ENCODE assay signal across 1 cellular context in genomic region chr18:70205421-70206397, GRCh38.
TF ChIP-seq lines count a peak whose summit lies in the region.

Gene RTTN, minus strand, starts transcription at chr18:70205687. Its CDS starts 29 bp downstream, at chr18:70205658.

TF ChIP-seq in GM12878, 131 proteins besides CTCF, POLR2A, EP300 and RAD21 (continued from another document and continues in another):
- no peak; the same call in 1 of the 2 replicates for TF ChIP-seq ATF2 (IDR thresholded peaks at IDR 0.05; ENCODE audit: low read length)
- peak; percentile 89 for TF ChIP-seq CBX5 (IDR thresholded peaks at IDR 0.05; ENCODE audit: low read depth)
- no peak; the same call in 1 of the 2 replicates for TF ChIP-seq RFX5 (IDR thresholded peaks at IDR 0.05; ENCODE audit: low read depth, low read length)
- peak; percentile 58 for TF ChIP-seq EED (IDR thresholded peaks at IDR 0.05; ENCODE audit: low read depth)
- TF ChIP-seq NR2F1 (conservative IDR thresholded peaks at IDR 0.05): no peak
- TF ChIP-seq SIN3A (IDR thresholded peaks at IDR 0.05; ENCODE audit: low read depth, low read length): peak; percentile 98
- no peak for TF ChIP-seq BCL11A (IDR thresholded peaks at IDR 0.05; ENCODE audit: low read depth, low read length)
- TF ChIP-seq REST (IDR thresholded peaks at IDR 0.05; ENCODE audit: low read depth, low read length): no peak
- TF ChIP-seq YBX1 (IDR thresholded peaks at IDR 0.05): no peak
- TF ChIP-seq SUPT20H (IDR thresholded peaks at IDR 0.05; ENCODE audit: borderline replicate concordance, control insufficient read depth, low read depth, low read length): no peak
- TF ChIP-seq PML (IDR thresholded peaks at IDR 0.05; ENCODE audit: low read length): peak; percentile 60; the same call in 1 of the 2 replicates
- TF ChIP-seq IKZF1 (conservative IDR thresholded peaks at IDR 0.05): peak; percentile 97
- TF ChIP-seq ASH2L (IDR thresholded peaks at IDR 0.05; ENCODE audit: borderline replicate concordance, low read depth): no peak
- TF ChIP-seq MLLT1 (IDR thresholded peaks at IDR 0.05): peak; percentile 84
- TF ChIP-seq BMI1 (IDR thresholded peaks at IDR 0.05; ENCODE audit: borderline replicate concordance): no peak
- peak; percentile 36 to 51; a peak in 3 of 4 replicates for TF ChIP-seq BHLHE40 (IDR thresholded peaks at IDR 0.05; ENCODE audit: borderline replicate concordance in 1 of 2, low read depth in 2 of 2, low read length in 1 of 2)
- TF ChIP-seq CEBPB (IDR thresholded peaks at IDR 0.05; ENCODE audit: borderline replicate concordance in 1 of 2, low read depth in 2 of 2, low read length in 2 of 2): no peak
- TF ChIP-seq ZBTB40 (IDR thresholded peaks at IDR 0.05; ENCODE audit: borderline replicate concordance): peak; percentile 99
- TF ChIP-seq MTA2 (IDR thresholded peaks at IDR 0.05; ENCODE audit: low read depth): peak; percentile 53; the same call in 1 of the 2 replicates
- no peak for TF ChIP-seq ZNF687 (IDR thresholded peaks at IDR 0.05)
- 0 out of 2 replicates have a peak, but pooled peaks have one; percentile 4 for TF ChIP-seq IRF3 (IDR thresholded peaks at IDR 0.05)
- no peak for TF ChIP-seq STAT3 (IDR thresholded peaks at IDR 0.05; ENCODE audit: low read depth, low read length)
- TF ChIP-seq MYB (IDR thresholded peaks at IDR 0.05; ENCODE audit: borderline replicate concordance, low read depth, low read length): no peak
- TF ChIP-seq GATAD2B (conservative IDR thresholded peaks at IDR 0.05; ENCODE audit: low read depth): peak; percentile 56
- TF ChIP-seq STAT1 (conservative IDR thresholded peaks at IDR 0.05): peak; percentile 98; the same call in 1 of the 2 replicates
- no peak for TF ChIP-seq MYC (IDR thresholded peaks at IDR 0.05; ENCODE audit: insufficient read depth, insufficient read length, insufficient replicate concordance, low read length, severe bottlenecking)
- no peak for TF ChIP-seq PAX8 (IDR thresholded peaks at IDR 0.05)
- TF ChIP-seq USF2 (IDR thresholded peaks at IDR 0.05; ENCODE audit: borderline replicate concordance, low read depth, low read length): no peak
- no peak for TF ChIP-seq RAD51 (IDR thresholded peaks at IDR 0.05)
- no peak for TF ChIP-seq FOS (IDR thresholded peaks at IDR 0.05; ENCODE audit: borderline replicate concordance, extremely low read depth, insufficient read length)
- TF ChIP-seq BCLAF1 (IDR thresholded peaks at IDR 0.05): no peak
- peak; percentile 81 for TF ChIP-seq SIX5 (IDR thresholded peaks at IDR 0.05; ENCODE audit: low read depth, low read length, severe bottlenecking)
- 0 out of 2 replicates have a peak, but pooled peaks have one; percentile 8 for TF ChIP-seq ELK1 (IDR thresholded peaks at IDR 0.05; ENCODE audit: low read depth, low read length)
